In the genomic region with DNA sequence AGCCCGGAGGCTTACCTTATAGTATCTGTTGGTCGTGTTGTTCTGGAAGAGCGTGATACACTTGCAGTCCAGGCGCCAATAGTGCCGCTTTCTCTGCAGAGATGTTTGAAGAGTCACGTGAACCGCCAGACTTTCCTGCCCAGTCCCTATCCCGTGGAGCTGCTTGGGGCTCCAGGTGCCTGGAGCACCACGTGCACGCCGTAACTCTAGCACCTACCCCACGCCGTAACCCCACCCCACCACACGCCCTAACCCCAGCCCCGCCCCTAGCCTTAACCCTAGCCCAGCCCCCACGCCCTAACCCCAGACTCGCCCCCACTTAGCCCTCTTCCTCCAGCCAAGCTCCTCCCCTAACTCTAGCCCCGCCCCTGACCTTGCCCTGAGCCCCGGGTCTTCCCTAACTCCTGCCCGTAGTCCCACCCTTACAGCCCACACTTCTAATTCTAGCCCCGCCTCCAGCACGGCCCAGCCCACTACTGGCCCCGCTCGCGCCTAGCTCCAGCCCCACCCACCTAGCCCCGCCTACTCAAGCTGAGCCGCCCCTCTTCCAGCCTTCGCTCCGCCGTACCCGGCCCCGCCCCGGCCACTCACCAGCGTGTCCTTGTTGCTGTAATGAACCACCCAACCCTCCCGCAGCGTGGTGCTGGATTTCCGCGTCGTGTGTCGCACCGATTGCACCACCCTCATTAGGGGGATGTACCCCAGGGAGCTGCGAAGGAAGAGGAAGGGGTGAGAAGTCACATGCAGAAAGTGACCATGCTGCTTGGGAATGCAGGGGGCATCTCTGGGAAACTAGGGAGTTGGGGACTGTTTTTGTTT, we compare ENCODE assay signal across 8 cellular contexts. TPM values are rescaled to one million over a fixed set of nuclear protein-coding genes. Genes with fewer than 3 reads are reported as not detected.
A peak's percentile ranks its signal among the peaks of the same experiment; 100 is the strongest.
DNase-seq lines count a peak whose midpoint lies in the region; ATAC-seq, FAIRE-seq and TF ChIP-seq lines count a peak whose summit lies in the region.
"Had no signal": no experiment of that assay in that cellular context is flagged by ENCODE, and none has a peak within 500 bp of the region (broad histone marks: within the 10 kb centered on the region; RNA-seq: fewer than 3 reads in every experiment).

No MANE protein-coding gene starts in this region.

- no peaks in the 10 kb centered on the region for H3K27me3 ChIP-seq in IMR-90 (ENCODE audit: control insufficient read depth, insufficient read depth, low read length)

- H2AK5ac ChIP-seq in IMR-90 (ENCODE audit: low read depth, low read length): peak overlapping the region; percentile 15; the same call in 1 of the 2 replicates

- H3K4me1 ChIP-seq in IMR-90 (ENCODE audit: control insufficient read depth, insufficient read depth, low read length): no peaks in the 10 kb centered on the region

- peaks cover 11% of the 10 kb centered on the region for H3K4me1 Mint-ChIP-seq in WTC11

- H3K4ac ChIP-seq in IMR-90 (ENCODE audit: low read depth, low read length): peak overlapping the region; percentile 31; the same call in 1 of the 2 replicates

- no peak overlapping the region for H2BK120ac ChIP-seq in IMR-90 (ENCODE audit: low read depth, low read length)

- H3K79me1 ChIP-seq in IMR-90 (ENCODE audit: low read depth in 1 of 2, low read length in 2 of 2): peaks cover 0 to 15% of the 10 kb centered on the region in 2 experiments; a peak in 3 of 4 replicates

- H3K4me3 Mint-ChIP-seq in WTC11: peak overlapping the region; percentile 55

- H2BK5ac ChIP-seq in IMR-90 (ENCODE audit: low read depth, low read length, poor library complexity, severe bottlenecking): no peak overlapping the region

- TF ChIP-seq CTCF in IMR-90 (conservative IDR thresholded peaks at IDR 0.05; ENCODE audit: low read depth, low read length) (no peak), WTC11 (IDR thresholded peaks at IDR 0.05) (no peak)

- H3K36me3 Mint-ChIP-seq in WTC11: peaks cover 69% of the 10 kb centered on the region

- TF ChIP-seq RAD21 in IMR-90 (IDR thresholded peaks at IDR 0.05; ENCODE audit: low read length): no peak

- no peak overlapping the region for H3K56ac ChIP-seq in IMR-90 (ENCODE audit: extremely low read depth, insufficient read depth, low read length)

- peaks cover 19% of the 10 kb centered on the region; the same call in 1 of the 2 replicates for H4K20me1 ChIP-seq in IMR-90 (ENCODE audit: insufficient read depth, low read length)

- peak overlapping the region in 1 of 2 experiments; percentile 53; a peak in 1 of 4 replicates for H4K8ac ChIP-seq in IMR-90 (ENCODE audit: low read depth in 2 of 2, low read length in 2 of 2)

- no peak overlapping the region for H4K5ac ChIP-seq in IMR-90 (ENCODE audit: low read depth, low read length)

- H3K27ac ChIP-seq in IMR-90 (ENCODE audit: insufficient read depth, low read length): no peak overlapping the region

- peak; percentile 49 for DNase-seq in IMR-90
- DNase-seq in WTC11 (ENCODE audit: low spot score): peak; percentile 100
- peak; percentile 89 for DNase-seq in cardiac septum (ENCODE audit: low spot score)
- DNase-seq in posterior vena cava (ENCODE audit: low spot score): peak; percentile 96
- no peak for DNase-seq in urothelium cell line (ENCODE audit: low spot score)
- DNase-seq in RPMI8226: no peak

- ATAC-seq in IMR-90 (ENCODE audit: low read depth): peak; percentile 99
- ATAC-seq in WTC11: peak; percentile 99
- no peak for ATAC-seq in HG02973 (IDR thresholded peaks at IDR 0.05; ENCODE audit: unreplicated experiment)

- CTCF ChIA-PET in IMR-90 (lab: Yijun Ruan, JAX): no interaction called here
- CTCF ChIA-PET in WTC11 (lab: Charles Lee): interaction anchor here (0.6 to 2.2 kb wide), 28 partner anchors 9 to 181 kb away, joined by 3 to 30 read pairs (median 4); a partner anchor contains a TSS

- intact Hi-C loops in IMR-90 (cut with micrococcal nuclease): no loop called here
- intact Hi-C loops in cardiac septum (cut with DNase I): no loop called here
- intact Hi-C loops in posterior vena cava (cut with DNase I): loop anchor here in 1 of 2 donors (5.0 kb wide), 1 partner anchor 135 kb away; no protein-coding TSS in a partner anchor

- no peak overlapping the region for H3K4me3 ChIP-seq in IMR-90 (ENCODE audit: insufficient read depth, low read depth, low read length)
- H3K4me3 ChIP-seq: skin epidermis had no signal

- POLR2A ChIA-PET in IMR-90 (lab: Charles Lee; ENCODE audit: unreplicated experiment) (interaction anchor here (0.5 kb wide), 1 partner anchor 12 kb away, joined by 4 read pairs; no protein-coding TSS in a partner anchor), WTC11 (lab: Charles Lee) (interaction anchor here (0.5 to 2.0 kb wide), 7 partner anchors 9 to 139 kb away, joined by 3 to 12 read pairs (median 5); a partner anchor contains a TSS)

- dilution Hi-C loops in IMR-90 (cut with HindIII; ENCODE audit: low sequenced_read_pairs, unreplicated experiment): no loop called here

- H3K9me3 ChIP-seq in IMR-90 (ENCODE audit: control insufficient read depth, insufficient read depth, low read length): no peaks in the 10 kb centered on the region

- H3K9me3 Mint-ChIP-seq in WTC11: no peaks in the 10 kb centered on the region; the same call in 1 of the 2 replicates

- no peak for FAIRE-seq in urothelium cell line (lab: Jason Lieb, UNC)

- no peak overlapping the region for H3K9ac ChIP-seq in IMR-90 (ENCODE audit: low read depth, low read length)

- H3K36me3 ChIP-seq in IMR-90 (ENCODE audit: control insufficient read depth, insufficient read depth, low read length): peaks cover 71% of the 10 kb centered on the region

- H3K27ac Mint-ChIP-seq in WTC11: peak overlapping the region; percentile 97

- H2BK15ac ChIP-seq in IMR-90 (ENCODE audit: low read depth, low read length): no peak overlapping the region

- H4K91ac ChIP-seq in IMR-90 (ENCODE audit: insufficient read depth, low read depth, low read length): no peak overlapping the region

- H3K18ac ChIP-seq in IMR-90 (ENCODE audit: low read depth, low read length): no peak overlapping the region

- BruUV-seq in IMR-90 (replicated peaks; lab: Mats Ljungman, UMichigan): no TSS peak

- H3K14ac ChIP-seq in IMR-90 (replicated peaks; ENCODE audit: low read depth, low read length): 0 out of 2 replicates have a peak overlapping the region, but pooled peaks have one; percentile 9

- H3K4me2 ChIP-seq in IMR-90 (ENCODE audit: low read depth, low read length): peak overlapping the region; percentile 53; the same call in 1 of the 2 replicates

- H3K9me1 ChIP-seq in IMR-90 (ENCODE audit: insufficient read depth, low read length): 0 out of 2 replicates have a peak, but pooled peaks cover 8% of the 10 kb centered on the region

- H3K23ac ChIP-seq in IMR-90 (ENCODE audit: low read depth, low read length): no peak overlapping the region

- peak overlapping the region; percentile 81 for H2AFZ ChIP-seq in IMR-90 (replicated peaks; ENCODE audit: low read length, poor library complexity)

- in situ Hi-C loops in IMR-90 (cut with MboI; ENCODE audit: low sequenced_read_pairs): no loop called here

- peak overlapping the region; percentile 81 for H2AK9ac ChIP-seq in IMR-90 (replicated peaks; ENCODE audit: low read depth, low read length, poor library complexity)

- TF ChIP-seq POLR2A in IMR-90 (IDR thresholded peaks at IDR 0.05; ENCODE audit: low read depth, low read length): no peak

- no peaks in the 10 kb centered on the region for H3K27me3 Mint-ChIP-seq in WTC11 (ENCODE audit: low read depth)

- 43% methylated on average over 22 of the region's 42 CpGs; no CpG with 5 or more reads in 1 of the 2 experiments for WGBS in IMR-90 (ENCODE audit: extremely low coverage in 2 of 2, insufficient read length in 1 of 2), 2 experiments

- H2BK20ac ChIP-seq in IMR-90 (ENCODE audit: low read depth, low read length): no peak overlapping the region

TF ChIP-seq in IMR-90, 13 proteins besides CTCF, POLR2A, EP300 and RAD21:
- TF ChIP-seq RCOR1 (IDR thresholded peaks at IDR 0.05; ENCODE audit: insufficient replicate concordance, low read length) (no peak), CEBPB (IDR thresholded peaks at IDR 0.05; ENCODE audit: low read depth, low read length) (peak; percentile 68), MAFK (IDR thresholded peaks at IDR 0.05; ENCODE audit: low read depth, low read length) (no peak), MXI1 (IDR thresholded peaks at IDR 0.05; ENCODE audit: borderline replicate concordance, low read depth, low read length) (0 out of 2 replicates have a peak, but pooled peaks have one; percentile 37)

TF ChIP-seq in WTC11, 78 proteins besides CTCF, POLR2A, EP300 and RAD21 (continues in another document):
- TF ChIP-seq GRHL2 (CRISPR knock-in tag; IDR thresholded peaks at IDR 0.05; ENCODE audit: insufficient replicate concordance, severe bottlenecking): no peak
- TF ChIP-seq, protein P1, sequence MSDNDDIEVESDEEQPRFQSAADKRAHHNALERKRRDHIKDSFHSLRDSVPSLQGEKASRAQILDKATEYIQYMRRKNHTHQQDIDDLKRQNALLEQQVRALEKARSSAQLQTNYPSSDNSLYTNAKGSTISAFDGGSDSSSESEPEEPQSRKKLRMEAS (CRISPR knock-in tag; IDR thresholded peaks at IDR 0.05): peak; percentile 53; the same call in 1 of the 2 replicates
- TF ChIP-seq HMGA2 (CRISPR knock-in tag; IDR thresholded peaks at IDR 0.05): no peak

RNA-seq across cellular contexts. Expression of a gene that starts 19.6 kb away (rescaled TPM):
- total RNA-seq in IMR-90 (2012; rRNA removed): 9.9 and 10.0 TPM in 2 replicates
- polyA plus RNA-seq in IMR-90 (2012; rRNA removed): 18.8 and 19.6 TPM in 2 replicates
- 8.8 and 25.6 TPM in 2 replicates for polyA plus RNA-seq in IMR-90 (2012; cell fraction: cytosol; rRNA removed)
- 44.4 and 97.9 TPM in 2 replicates for polyA plus RNA-seq in IMR-90 (2012; cell fraction: nucleus; rRNA removed; ENCODE audit: low replicate concordance)
- 78.5 to 100 TPM (median 81.5 TPM) in 3 replicates for total RNA-seq in WTC11 (2021)
- total RNA-seq in cardiac septum: 13.3 TPM
- total RNA-seq in posterior vena cava: 10 to 100 TPM; 25.5 to 25.6 TPM

RNA-seq across cellular contexts. Expression of a gene that starts 36.4 kb away (rescaled TPM):
- 1.6 and 1.9 TPM in 2 replicates for total RNA-seq in IMR-90 (2012; rRNA removed)
- polyA plus RNA-seq in IMR-90 (2012; rRNA removed): 4.9 and 5.7 TPM in 2 replicates
- polyA plus RNA-seq in IMR-90 (2012; cell fraction: cytosol; rRNA removed): 3.0 and 6.6 TPM in 2 replicates
- polyA plus RNA-seq in IMR-90 (2012; cell fraction: nucleus; rRNA removed; ENCODE audit: low replicate concordance): 6.5 and 7.5 TPM in 2 replicates
- 1.8 to 1.9 TPM (median 1.8 TPM) in 3 replicates for total RNA-seq in WTC11 (2021)
- total RNA-seq in cardiac septum: 23.8 TPM
- 100 to 1,000 TPM in 1 of 2 donors, 10 to 100 TPM in 1; 72.0 to 122 TPM for total RNA-seq in posterior vena cava

RNA-seq across cellular contexts. Expression of a gene that starts 48.5 kb away (rescaled TPM):
- 5.8 and 6.1 TPM in 2 replicates for total RNA-seq in IMR-90 (2012; rRNA removed)
- 25.3 and 28.5 TPM in 2 replicates for polyA plus RNA-seq in IMR-90 (2012; rRNA removed)
- polyA plus RNA-seq in IMR-90 (2012; cell fraction: cytosol; rRNA removed): 22.3 and 36.1 TPM in 2 replicates
- polyA plus RNA-seq in IMR-90 (2012; cell fraction: nucleus; rRNA removed; ENCODE audit: low replicate concordance): 50.3 and 64.5 TPM in 2 replicates
- 23.4 to 26.1 TPM (median 24.1 TPM) in 3 replicates for total RNA-seq in WTC11 (2021)
- 24.2 TPM for total RNA-seq in cardiac septum
- 10 to 100 TPM; 15.2 to 18.6 TPM for total RNA-seq in posterior vena cava

RNA-seq across cellular contexts. Expression of a gene that starts 48.9 kb away (rescaled TPM):
- total RNA-seq in IMR-90 (2012; rRNA removed) (36.7 and 37.8 TPM in 2 replicates), WTC11 (2021) (126 to 144 TPM (median 137 TPM) in 3 replicates), cardiac septum (54.2 TPM), posterior vena cava (10 to 100 TPM; 58.6 to 71.8 TPM)
- polyA plus RNA-seq in IMR-90 (2012; rRNA removed): 112 and 127 TPM in 2 replicates
- 111 and 127 TPM in 2 replicates for polyA plus RNA-seq in IMR-90 (2012; cell fraction: cytosol; rRNA removed)
- polyA plus RNA-seq in IMR-90 (2012; cell fraction: nucleus; rRNA removed; ENCODE audit: low replicate concordance): 158 and 365 TPM in 2 replicates

Comparison
In these comparisons a context has a peak if more than half of its experiments do, and no peak if none do; other contexts are left out.
1. DNase-seq: peak in IMR-90 (single experiment), WTC11 (single experiment), cardiac septum (single experiment) and posterior vena cava (single experiment); none in urothelium cell line (single experiment) and RPMI8226 (single experiment).